In genomic region chr1:14781811-14782210, GRCh38 we compare ENCODE assay signal across 35 cellular contexts.
DNase-seq lines count a peak whose midpoint lies in the region; ATAC-seq, FAIRE-seq and TF ChIP-seq lines count a peak whose summit lies in the region.
"Had no signal": no experiment of that assay in that cellular context is flagged by ENCODE, and none has a peak within 500 bp of the region (broad histone marks: within the 10 kb centered on the region; RNA-seq: fewer than 3 reads in every experiment).

No MANE protein-coding gene starts in this region.

- in situ Hi-C loops in HepG2 (cut with HindIII; ENCODE audit: extremely low pct_ligation_motif_present, low pct_unique_long_range_greater_than_20kb), result no loop called here
- in situ Hi-C loops in K562 (cut with MboI), result loop anchor here (10.0 kb wide), 1 partner anchor 243 kb away; no protein-coding TSS in a partner anchor

- BruUV-seq in HepG2 (replicated peaks; lab: Mats Ljungman, UMichigan), result no TSS peak
- BruUV-seq in K562 (replicated peaks; lab: Mats Ljungman, UMichigan), result no TSS peak

- peak overlapping the region; percentile 23 for H3K27ac ChIP-seq in cardiac muscle cell
- no peak overlapping the region for H3K27ac ChIP-seq in HepG2 (ENCODE audit: extremely low read length, insufficient read depth, low read length)
- H3K27ac ChIP-seq in right lobe of liver, result no peak overlapping the region
- H3K27ac ChIP-seq in K562 (ENCODE audit: extremely low read depth, low read depth, low read length), result no peak overlapping the region
- no peak overlapping the region for H3K27ac ChIP-seq in mesendoderm (ENCODE audit: low read depth, low read length)
- H3K27ac ChIP-seq: 22Rv1; A549; BLaER1; BLaER1 treated with 17β-estradiol and CSF1 and Interleukin-3, amounts not matched to agents 10 nM and 100 nM; C4-2B had no signal

- no peak overlapping the region for H2BK5ac ChIP-seq in mesendoderm (ENCODE audit: low read length)

- H3K4me3 ChIP-seq in cardiac muscle cell (no peak overlapping the region), HepG2 (replicated peaks in 1 of 3; ENCODE audit: insufficient read depth in 1 of 3, low read depth in 2 of 3, low read length in 3 of 3) (no peak overlapping the region), right lobe of liver (no peak overlapping the region), K562 (no peak overlapping the region), mesendoderm (ENCODE audit: low read length) (no peak overlapping the region)
- H3K4me3 ChIP-seq: A549; BLaER1; BLaER1 treated with 17β-estradiol and CSF1 and Interleukin-3, amounts not matched to agents 10 nM and 100 nM had no signal

- peak overlapping the region; percentile 63 for H3K18ac ChIP-seq in mesendoderm (ENCODE audit: low read length)

- TF ChIP-seq POLR2A in HepG2 (IDR thresholded peaks at IDR 0.05; ENCODE audit: insufficient read depth in 1 of 2, low read depth in 2 of 2, low read length in 2 of 2) (no peak), right lobe of liver (IDR thresholded peaks at IDR 0.05) (no peak), K562 (conservative IDR thresholded peaks at IDR 0.05) (no peak)

- no peak overlapping the region for H2AFZ ChIP-seq in HepG2 (ENCODE audit: low read length)
- H2AFZ ChIP-seq in K562 (ENCODE audit: low read depth, low read length), result no peak overlapping the region

- H3K4me2 ChIP-seq in HepG2 (ENCODE audit: low read depth, low read length) (no peak overlapping the region), K562 (ENCODE audit: insufficient read depth, low read length) (no peak overlapping the region), mesendoderm (ENCODE audit: low read length) (no peak overlapping the region)
- H3K4me2 ChIP-seq: A549 had no signal

- H3K4ac ChIP-seq in mesendoderm (ENCODE audit: low read depth, low read length), result no peak overlapping the region

- DNase-seq in cardiac muscle cell (ENCODE audit: low read depth in 1 of 2, low spot score in 1 of 2), result no peak
- no peak for DNase-seq in Right ventricle myocardium inferior (ENCODE audit: missing footprints)
- DNase-seq in HepG2 (ENCODE audit: low spot score), result no peak
- no peak for DNase-seq in right lobe of liver
- DNase-seq in K562 (ENCODE audit: extremely low read depth in 1 of 4, low spot score in 3 of 4), result no peak
- DNase-seq in mesendoderm, result no peak
- DNase-seq in SW 1271 (lab: John Stamatoyannopoulos, UW), result no peak
- DNase-seq: 8988T; ACHN; AML-193; BE2C; C1 segment of cervical spinal cord; Caco-2; Calu3; CD4-positive, alpha-beta memory T cell; CD4-positive, alpha-beta T cell; CD4-positive, CD25-positive, alpha-beta regulatory T cell; CD8-positive, alpha-beta memory T cell; CD8-positive, alpha-beta T cell; COR-L47; DMS 273 treated with DMSO at 0.1 percent for 48 hours; DMS153; DMS53; DMS79; DMS79 treated with DMSO at 0.1 percent for 48 hours; DND-41; EL had no signal

- H3K9me3 ChIP-seq in cardiac muscle cell (ENCODE audit: low read depth), result no peaks in the 10 kb centered on the region
- no peaks in the 10 kb centered on the region for H3K9me3 ChIP-seq in HepG2 (ENCODE audit: low read length)
- no peaks in the 10 kb centered on the region for H3K9me3 ChIP-seq in right lobe of liver
- H3K9me3 ChIP-seq in K562 (replicated peaks; ENCODE audit: control insufficient read depth, insufficient read depth, low read depth, low read length), result peaks cover 9% of the 10 kb centered on the region
- H3K9me3 ChIP-seq: A549, BE2C, BLaER1, Caco-2 had no signal

- H4K8ac ChIP-seq in mesendoderm (ENCODE audit: low read depth, low read length), result no peak overlapping the region

- no peak overlapping the region for H2BK120ac ChIP-seq in mesendoderm (ENCODE audit: low read depth, low read length)

- H4K20me1 ChIP-seq in HepG2 (ENCODE audit: insufficient read depth, low read length) (no peaks in the 10 kb centered on the region), K562 (replicated peaks; ENCODE audit: control insufficient read depth, insufficient read depth, low read length) (no peaks in the 10 kb centered on the region)
- H4K20me1 ChIP-seq: BLaER1; BLaER1 treated with 17β-estradiol and CSF1 and Interleukin-3, amounts not matched to agents 10 nM and 100 nM had no signal

- CTCF ChIA-PET in HepG2 (lab: Yijun Ruan, JAX; ENCODE audit: low intra/inter-chr PET ratio, low total read pairs) (no interaction called here), K562 (lab: Yijun Ruan, JAX; ENCODE audit: low intra/inter-chr PET ratio) (no interaction called here)

- no peaks in the 10 kb centered on the region for H3K27me3 ChIP-seq in cardiac muscle cell
- peaks cover 1 to 35% of the 10 kb centered on the region in 2 experiments; a peak in 4 of 5 replicates for H3K27me3 ChIP-seq in HepG2 (ENCODE audit: control insufficient read depth in 1 of 2, insufficient read depth in 2 of 2, low read length in 2 of 2)
- no peaks in the 10 kb centered on the region for H3K27me3 ChIP-seq in right lobe of liver
- no peaks in the 10 kb centered on the region for H3K27me3 ChIP-seq in K562 (ENCODE audit: control insufficient read depth in 2 of 2, insufficient read depth in 2 of 2, low read length in 2 of 2)
- H3K27me3 ChIP-seq in mesendoderm (ENCODE audit: insufficient read depth, low read length, poor library complexity), result no peaks in the 10 kb centered on the region
- H3K27me3 ChIP-seq: BE2C; BLaER1; BLaER1 treated with 17β-estradiol and CSF1 and Interleukin-3, amounts not matched to agents 10 nM and 100 nM had no signal

- no peak overlapping the region for H3K23ac ChIP-seq in mesendoderm (ENCODE audit: low read length)

- H3K79me1 ChIP-seq in mesendoderm (ENCODE audit: low read length), result peaks cover 6% of the 10 kb centered on the region

- TF ChIP-seq CTCF in cardiac muscle cell (IDR thresholded peaks at IDR 0.05; ENCODE audit: low read depth, low read length) (no peak), HepG2 (CRISPR knock-in tag; IDR thresholded peaks at IDR 0.05) (no peak), right lobe of liver (IDR thresholded peaks at IDR 0.05) (no peak), K562 (IDR thresholded peaks at IDR 0.05 in 2 of 3, conservative IDR thresholded peaks at IDR 0.05 in 1 of 3; ENCODE audit: insufficient read depth in 2 of 3, low read depth in 1 of 3, low read length in 3 of 3) (no peak)

- FAIRE-seq in HepG2 (lab: Jason Lieb, UNC) (no peak), K562 (lab: Jason Lieb, UNC) (no peak)
- FAIRE-seq: A204.1, A549, D721Med had no signal

- H3K9ac ChIP-seq in HepG2 (ENCODE audit: insufficient read depth, low read depth, low read length) (no peak overlapping the region), K562 (ENCODE audit: insufficient read depth in 1 of 2, low read depth in 2 of 2, low read length in 2 of 2) (no peak overlapping the region), mesendoderm (ENCODE audit: low read length) (no peak overlapping the region)
- H3K9ac ChIP-seq: BLaER1; BLaER1 treated with 17β-estradiol and CSF1 and Interleukin-3, amounts not matched to agents 10 nM and 100 nM had no signal

- H2BK15ac ChIP-seq in mesendoderm (replicated peaks; ENCODE audit: low read depth), result no peak overlapping the region

- H3K4me1 ChIP-seq in cardiac muscle cell (ENCODE audit: low read depth) (peaks cover 20% of the 10 kb centered on the region), HepG2 (ENCODE audit: insufficient read depth, low read length) (no peaks in the 10 kb centered on the region), right lobe of liver (no peaks in the 10 kb centered on the region), K562 (replicated peaks in 1 of 2; ENCODE audit: control insufficient read depth in 2 of 2, insufficient read depth in 2 of 2, low read length in 2 of 2) (peaks cover 50 to 83% of the 10 kb centered on the region in 2 experiments), mesendoderm (ENCODE audit: control insufficient read depth, low read depth, low read length) (peaks cover 12% of the 10 kb centered on the region)
- H3K4me1 ChIP-seq: A549, BE2C had no signal

- POLR2A ChIA-PET in HepG2 (lab: Yijun Ruan, JAX) (no interaction called here), K562 (lab: Yijun Ruan, JAX) (no interaction called here)

- no peak for TF ChIP-seq EP300 in HepG2 (IDR thresholded peaks at IDR 0.05; ENCODE audit: low read depth in 2 of 2, low read length in 2 of 2)
- TF ChIP-seq EP300 in HepG2 (CRISPR knock-in tag; IDR thresholded peaks at IDR 0.05; ENCODE audit: borderline replicate concordance), result no peak
- TF ChIP-seq EP300 in K562 (IDR thresholded peaks at IDR 0.05; ENCODE audit: low read length), result no peak

- TF ChIP-seq RAD21 in HepG2 (CRISPR knock-in tag; IDR thresholded peaks at IDR 0.05), result no peak
- TF ChIP-seq RAD21 in K562 (CRISPR knock-in tag; conservative IDR thresholded peaks at IDR 0.05 in 1 of 2, IDR thresholded peaks at IDR 0.05 in 1 of 2), result no peak

- ATAC-seq in Right ventricle myocardium inferior (no peak), HepG2 (no peak), right lobe of liver (no peak), K562 (no peak), HG03025 (IDR thresholded peaks at IDR 0.05; ENCODE audit: low FRiP score, unreplicated experiment) (no peak)
- ATAC-seq: A549; CD8-positive, alpha-beta T cell had no signal

- H2AK5ac ChIP-seq in mesendoderm (ENCODE audit: low read length), result no peak overlapping the region

- H3K36me3 ChIP-seq in cardiac muscle cell (no peaks in the 10 kb centered on the region), HepG2 (replicated peaks in 1 of 2; ENCODE audit: control insufficient read depth in 1 of 2, insufficient read depth in 2 of 2, low read length in 2 of 2) (no peaks in the 10 kb centered on the region), right lobe of liver (no peaks in the 10 kb centered on the region), K562 (ENCODE audit: control insufficient read depth, insufficient read depth, low read length) (no peaks in the 10 kb centered on the region), mesendoderm (ENCODE audit: control insufficient read depth, insufficient read depth, low read length) (no peaks in the 10 kb centered on the region)
- H3K36me3 ChIP-seq: BE2C; BLaER1; BLaER1 treated with 17β-estradiol and CSF1 and Interleukin-3, amounts not matched to agents 10 nM and 100 nM had no signal

- H4K5ac ChIP-seq in mesendoderm (ENCODE audit: low read length), result no peak overlapping the region

- no peaks in the 10 kb centered on the region for H3K79me2 ChIP-seq in HepG2 (ENCODE audit: insufficient read depth, low read length)
- peaks cover 8% of the 10 kb centered on the region for H3K79me2 ChIP-seq in K562 (ENCODE audit: control insufficient read depth, insufficient read depth, low read length)
- no peaks in the 10 kb centered on the region for H3K79me2 ChIP-seq in mesendoderm (ENCODE audit: control insufficient read depth, insufficient read depth, low read length)

- H3K9me1 ChIP-seq in K562 (ENCODE audit: control insufficient read depth, insufficient read depth, low read length), result no peaks in the 10 kb centered on the region

- intact Hi-C loops in Right ventricle myocardium inferior (cut with DNase I), result loop anchor here (2.0 kb wide), 1 partner anchor 19 kb away; no protein-coding TSS in a partner anchor
- intact Hi-C loops in HepG2 (cut with micrococcal nuclease; ENCODE audit: unreplicated experiment), result no loop called here
- intact Hi-C loops in right lobe of liver (cut with DNase I), result no loop called here
- intact Hi-C loops in K562 (cut with micrococcal nuclease), result loop anchor here (5.0 kb wide), 1 partner anchor 345 kb away; no protein-coding TSS in a partner anchor

- H3K56ac ChIP-seq in mesendoderm (ENCODE audit: low read length), result no peak overlapping the region

- 9% methylated on average over 5 of the region's 5 CpGs for WGBS in HepG2 (ENCODE audit: low lambda C conversion rate)
- WGBS in right lobe of liver (ENCODE audit: insufficient coverage, low coverage, low lambda C conversion rate, missing lambda C conversion rate), result 73% methylated on average over 5 of the region's 5 CpGs
- WGBS in K562 (ENCODE audit: insufficient coverage, low coverage, missing lambda C conversion rate), result 85% methylated on average over 5 of the region's 5 CpGs
- WGBS in mesendoderm (ENCODE audit: extremely low coverage, insufficient coverage, low lambda C conversion rate), result no CpG with 5 or more reads among the region's 5 CpGs

Comparison
In these comparisons a context has a peak if more than half of its experiments do, and no peak if none do; other contexts are left out.
1. intact Hi-C loops: an anchor here in Right ventricle myocardium inferior (2.0 kb wide) and K562 (5.0 kb wide); none called in HepG2 and right lobe of liver.